8 cellular contexts compared by ENCODE assay signal in genomic region chr12:108854453-108855283, GRCh38. TPM values are rescaled to one million over a fixed set of nuclear protein-coding genes. Genes with fewer than 3 reads are reported as not detected.
DNase-seq lines count a peak whose midpoint lies in the region; ATAC-seq and TF ChIP-seq lines count a peak whose summit lies in the region.

No MANE protein-coding gene starts in this region.

- H3K4me1 ChIP-seq in right cardiac atrium (ENCODE audit: control insufficient read depth, insufficient read depth, low read length), result peaks cover 26% of the 10 kb centered on the region
- peaks cover 41 to 87% (median 62%) of the 10 kb centered on the region in 4 donors for H3K4me1 ChIP-seq in stomach

- H3K27ac Mint-ChIP-seq in activated T-helper 17 cell treated with anti-CD3 and anti-CD28 coated beads, Interleukin-2, amount 50 U/mL, for 72 hours, result peak overlapping the region; percentile 99

- H3K36me3 Mint-ChIP-seq in activated T-cell treated with anti-CD3 and anti-CD28 coated beads, Interleukin-2, amount 50 U/mL, for 4 hours (ENCODE audit: insufficient read depth), result peaks cover 8% of the 10 kb centered on the region
- H3K36me3 Mint-ChIP-seq in activated T-helper 17 cell treated with anti-CD3 and anti-CD28 coated beads, Interleukin-2, amount 50 U/mL, for 72 hours (ENCODE audit: low read depth), result peaks cover 65% of the 10 kb centered on the region

- peak overlapping the region; percentile 5 for H3K4me3 Mint-ChIP-seq in activated T-cell treated with anti-CD3 and anti-CD28 coated beads, Interleukin-2, amount 50 U/mL, for 4 hours
- H3K4me3 Mint-ChIP-seq in activated T-helper 17 cell treated with anti-CD3 and anti-CD28 coated beads, Interleukin-2, amount 50 U/mL, for 72 hours, result peak overlapping the region; percentile 96

- 35% methylated on average over 13 of the region's 13 CpGs for WGBS in right cardiac atrium
- 60 to 70% (median 67%) methylated on average over 13 of the region's 13 CpGs for WGBS in stomach, 5 donors

- H3K27ac ChIP-seq in right cardiac atrium (ENCODE audit: low read length), result peak overlapping the region; percentile 95
- H3K27ac ChIP-seq in stomach, result peak overlapping the region; percentile 85 to 93 (median 89)

- TF ChIP-seq POLR2A in stomach (IDR thresholded peaks at IDR 0.05), result no peak

- DNase-seq in activated T-cell treated with anti-CD3 and anti-CD28 coated beads, Interleukin-2, amount 50 U/mL, for 4 hours, result no peak
- DNase-seq in activated T-cell treated with anti-CD3 and anti-CD28 coated beads, Interleukin-2, amount 50 U/mL, for 1 hour, result no peak
- DNase-seq in right cardiac atrium (peak; percentile 71 to 76 (median 74)), stomach (no peak), iPS-NIHi7 (ENCODE audit: extremely low spot score) (no peak)
- DNase-seq in activated CD8-positive, alpha-beta memory T cell treated with anti-CD3 and anti-CD28 coated beads, Interleukin-2, amount 50 U/mL, for 4 hours, result no peak

- peaks cover 37% of the 10 kb centered on the region for H3K4me1 Mint-ChIP-seq in activated T-cell treated with anti-CD3 and anti-CD28 coated beads, Interleukin-2, amount 50 U/mL, for 4 hours (ENCODE audit: low read depth)
- peaks cover 36% of the 10 kb centered on the region for H3K4me1 Mint-ChIP-seq in activated T-helper 17 cell treated with anti-CD3 and anti-CD28 coated beads, Interleukin-2, amount 50 U/mL, for 72 hours

- TF ChIP-seq CTCF in stomach (IDR thresholded peaks at IDR 0.05), result no peak

- no peak for ATAC-seq in activated T-cell treated with anti-CD3 and anti-CD28 coated beads, Interleukin-2, amount 50 U/mL, for 4 hours
- ATAC-seq in activated T-helper 17 cell treated with anti-CD3 and anti-CD28 coated beads, Interleukin-2, amount 50 U/mL, for 72 hours (replicated peaks), result peak; percentile 27
- ATAC-seq in right cardiac atrium (peak; percentile 40 to 77), HG03571 (IDR thresholded peaks at IDR 0.05; ENCODE audit: unreplicated experiment) (no peak)

- peaks cover 0 to 12% (median 0%) of the 10 kb centered on the region in 4 donors for H3K36me3 ChIP-seq in stomach

- H3K4me3 ChIP-seq in right cardiac atrium (ENCODE audit: low read length) (no peak overlapping the region), stomach (no peak overlapping the region)

- no peaks in the 10 kb centered on the region for H3K9me3 Mint-ChIP-seq in activated T-cell treated with anti-CD3 and anti-CD28 coated beads, Interleukin-2, amount 50 U/mL, for 4 hours
- H3K9me3 Mint-ChIP-seq in activated T-helper 17 cell treated with anti-CD3 and anti-CD28 coated beads, Interleukin-2, amount 50 U/mL, for 72 hours, result no peaks in the 10 kb centered on the region

- intact Hi-C loops in right cardiac atrium (cut with DNase I) (loop anchor here (5.0 to 10.0 kb wide), 4 partner anchors 32 to 290 kb away; partner anchors contain the start of genes ISCU (in 1 of the 4) and SART3 (in 1 of the 4)), stomach (cut with DNase I; ENCODE audit: low total_unique reads) (no loop called here)

- no peaks in the 10 kb centered on the region for H3K9me3 ChIP-seq in right cardiac atrium (ENCODE audit: control insufficient read depth, low read length)
- H3K9me3 ChIP-seq in stomach, result no peaks in the 10 kb centered on the region

- TF ChIP-seq EP300 in stomach (IDR thresholded peaks at IDR 0.05), result peak; percentile 42

- H3K27me3 ChIP-seq in right cardiac atrium (ENCODE audit: control insufficient read depth, insufficient read depth), result no peaks in the 10 kb centered on the region
- H3K27me3 ChIP-seq in stomach, result no peaks in the 10 kb centered on the region

- no peaks in the 10 kb centered on the region for H3K27me3 Mint-ChIP-seq in activated T-cell treated with anti-CD3 and anti-CD28 coated beads, Interleukin-2, amount 50 U/mL, for 4 hours (ENCODE audit: low read depth)
- no peaks in the 10 kb centered on the region for H3K27me3 Mint-ChIP-seq in activated T-helper 17 cell treated with anti-CD3 and anti-CD28 coated beads, Interleukin-2, amount 50 U/mL, for 72 hours

RNA-seq across cellular contexts. Expression of gene SSH1, which starts 2.7 kb away (rescaled TPM):
- 10 to 100 TPM; 17.0 to 20.7 (median 18.2) TPM for total RNA-seq in activated T-cell treated with anti-CD3 and anti-CD28 coated beads, Interleukin-2, amount 50 U/mL, for 4 hours
- total RNA-seq in activated T-helper 17 cell treated with anti-CD3 and anti-CD28 coated beads, Interleukin-2, amount 50 U/mL, for 72 hours, result 10 to 100 TPM; 60.8 to 95.4 TPM
- total RNA-seq in right cardiac atrium, result 10 to 100 TPM; 39.2 to 46.6 (median 41.5) TPM
- 11.6 TPM for polyA plus RNA-seq in right cardiac atrium
- 100 to 1,000 TPM in 1 of 5 donors, 10 to 100 TPM in 4; 10.1 to 172 (median 22.9) TPM for total RNA-seq in stomach
- polyA plus RNA-seq in stomach, result 1 to 10 TPM; 2.3 to 6.0 (median 3.2) TPM

RNA-seq across cellular contexts. Expression of gene DAO, which starts 25.2 kb away (rescaled TPM):
- total RNA-seq in activated T-cell treated with anti-CD3 and anti-CD28 coated beads, Interleukin-2, amount 50 U/mL, for 4 hours, result not detected
- not detected for total RNA-seq in activated T-helper 17 cell treated with anti-CD3 and anti-CD28 coated beads, Interleukin-2, amount 50 U/mL, for 72 hours
- total RNA-seq in right cardiac atrium, result not detected
- polyA plus RNA-seq in right cardiac atrium, result not detected
- total RNA-seq in stomach, result not detected
- not detected for polyA plus RNA-seq in stomach

Comparison
In these comparisons a context has a peak if more than half of its experiments do, and no peak if none do; other contexts are left out.
1. ATAC-seq: peak in activated T-helper 17 cell treated with anti-CD3 and anti-CD28 coated beads, Interleukin-2, amount 50 U/mL, for 72 hours (single experiment) and right cardiac atrium (2 of 2); none in activated T-cell treated with anti-CD3 and anti-CD28 coated beads, Interleukin-2, amount 50 U/mL, for 4 hours (0 of 2) and HG03571 (single experiment).
2. DNase-seq: peak in right cardiac atrium (3 of 3); none in activated T-cell treated with anti-CD3 and anti-CD28 coated beads, Interleukin-2, amount 50 U/mL, for 4 hours (single experiment), activated T-cell treated with anti-CD3 and anti-CD28 coated beads, Interleukin-2, amount 50 U/mL, for 1 hour (single experiment), stomach (single experiment), iPS-NIHi7 (single experiment) and activated CD8-positive, alpha-beta memory T cell treated with anti-CD3 and anti-CD28 coated beads, Interleukin-2, amount 50 U/mL, for 4 hours (single experiment).